ENCODE assay signal across 16 cellular contexts in genomic region chr10:25557136-25557535, GRCh38.
"Had no signal": no experiment of that assay in that cellular context is flagged by ENCODE, and none has a peak within 500 bp of the region (broad histone marks: within the 10 kb centered on the region; RNA-seq: fewer than 3 reads in every experiment).

No MANE protein-coding gene starts in this region.

- H3K4me3 ChIP-seq: breast epithelium, dorsolateral prefrontal cortex, pancreas, sigmoid colon, thoracic aorta, upper lobe of right lung had no signal

- H3K36me3 ChIP-seq: breast epithelium, pancreas, sigmoid colon, thoracic aorta, upper lobe of right lung had no signal

- H3K9me3 Mint-ChIP-seq: WTC11 had no signal

- H3K9me3 ChIP-seq: breast epithelium, pancreas, sigmoid colon, thoracic aorta, upper lobe of right lung had no signal

- DNase-seq: activated CD4-positive, alpha-beta T cell treated with anti-CD3 and anti-CD28 coated beads for 48 hours; activated CD8-positive, alpha-beta memory T cell treated with anti-CD3 and anti-CD28 coated beads, Interleukin-2, amount 50 U/mL, for 48 hours; activated CD8-positive, alpha-beta T cell treated with anti-CD3 and anti-CD28 coated beads, Interleukin-2, amount 10 ng/mL, durations not matched to agents 7 days and 5 days; activated gamma-delta T cell treated with Interleukin-2 at 50 U/mL for 16 hours; dorsolateral prefrontal cortex; hippocampal formation; left ventricle myocardium superior; mesendoderm; pancreas; sigmoid colon; stimulated activated CD4-positive, alpha-beta T cell treated with anti-CD3 and anti-CD28 coated beads, Interleukin-1b, Interleukin-23, amount 100 ng/mL, for 48 hours; upper lobe of right lung had no signal

- H3K27me3 ChIP-seq: breast epithelium, dorsolateral prefrontal cortex, sigmoid colon, upper lobe of right lung had no signal

- H3K36me3 Mint-ChIP-seq: activated naive CD8-positive, alpha-beta T cell; WTC11 had no signal

- H3K4me1 ChIP-seq: breast epithelium, pancreas, sigmoid colon, upper lobe of right lung had no signal

- H3K4me3 Mint-ChIP-seq: activated CD8-positive, alpha-beta T cell treated with anti-CD3 and anti-CD28 coated beads, Interleukin-2, amount 10 ng/mL, durations not matched to agents 7 days and 5 days; activated naive CD8-positive, alpha-beta T cell; WTC11 had no signal

- H3K27me3 Mint-ChIP-seq: activated naive CD8-positive, alpha-beta T cell had no signal

- H3K27ac ChIP-seq: breast epithelium, dorsolateral prefrontal cortex, pancreas, sigmoid colon, thoracic aorta, upper lobe of right lung had no signal

- H3K27ac Mint-ChIP-seq: activated CD8-positive, alpha-beta T cell treated with anti-CD3 and anti-CD28 coated beads, Interleukin-2, amount 10 ng/mL, durations not matched to agents 7 days and 5 days; activated naive CD8-positive, alpha-beta T cell; WTC11 had no signal
